ENCODE assay signal across 17 cellular contexts in the genomic region with DNA sequence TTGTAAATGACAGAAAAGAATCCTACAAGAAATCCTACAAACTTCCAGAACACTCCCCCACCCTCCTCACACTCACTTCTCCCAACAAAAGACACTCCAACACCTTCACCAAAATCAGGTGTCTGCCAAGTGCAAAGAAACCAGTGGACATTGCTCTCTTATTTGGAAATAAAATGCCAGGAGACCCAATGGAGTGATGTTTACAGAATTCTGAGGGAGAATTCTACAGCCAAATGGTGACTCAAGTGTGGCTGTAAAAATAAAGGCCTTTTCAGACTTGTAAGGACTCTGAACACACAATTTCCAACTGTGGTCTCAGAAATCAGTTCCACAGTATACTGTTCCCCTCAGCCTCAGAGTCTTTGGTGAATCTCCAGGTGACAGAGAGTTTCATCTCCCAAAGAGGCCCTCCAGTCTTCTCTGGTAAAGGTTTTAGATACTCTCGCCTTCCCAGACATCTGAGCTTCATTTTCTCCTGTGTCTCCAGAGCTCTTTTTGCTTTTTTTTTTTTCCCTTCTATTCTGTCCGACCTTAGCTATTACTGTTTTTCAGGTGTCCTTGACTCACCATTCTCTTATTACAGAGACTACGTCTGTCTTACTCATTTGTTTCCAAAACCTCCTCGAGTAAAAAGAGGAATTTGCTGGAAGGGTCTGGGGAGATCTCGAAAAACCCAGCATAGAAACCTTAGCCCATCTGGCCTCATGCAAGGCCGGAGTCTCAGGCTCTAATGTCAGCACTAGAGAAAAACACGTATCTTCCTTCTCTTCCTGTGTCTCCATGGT.
DNase-seq lines count a peak whose midpoint lies in the region; ATAC-seq and TF ChIP-seq lines count a peak whose summit lies in the region.
"Had no signal": no experiment of that assay in that cellular context is flagged by ENCODE, and none has a peak within 500 bp of the region (broad histone marks: within the 10 kb centered on the region; RNA-seq: fewer than 3 reads in every experiment).

No MANE protein-coding gene starts in this region.

- peaks cover 56% of the 10 kb centered on the region for H3K4me1 Mint-ChIP-seq in activated CD8-positive, alpha-beta T cell treated with anti-CD3 and anti-CD28 coated beads, Interleukin-2, amount 10 ng/mL, durations not matched to agents 7 days and 5 days (ENCODE audit: low read depth)
- H3K4me1 Mint-ChIP-seq in activated CD8-positive, alpha-beta T cell treated with anti-CD3 and anti-CD28 coated beads for 36 hours (ENCODE audit: low read depth) = peaks cover 65% of the 10 kb centered on the region
- peaks cover 5% of the 10 kb centered on the region for H3K4me1 Mint-ChIP-seq in activated T-helper 17 cell treated with anti-CD3 and anti-CD28 coated beads, Interleukin-2, amount 50 U/mL, for 72 hours
- H3K4me1 Mint-ChIP-seq in type B pancreatic cell (ENCODE audit: unreplicated experiment) = peaks cover 46% of the 10 kb centered on the region
- H3K4me1 Mint-ChIP-seq: memory B cell, neural crest cell had no signal

- H3K4me2 ChIP-seq in smooth muscle cell = peak overlapping the region; percentile 14

- no peaks in the 10 kb centered on the region for H3K79me2 ChIP-seq in smooth muscle cell (ENCODE audit: low read depth)

- H2AFZ ChIP-seq in smooth muscle cell (ENCODE audit: low read depth) = peak overlapping the region; percentile 73

- no peaks in the 10 kb centered on the region for H4K20me1 ChIP-seq in smooth muscle cell (ENCODE audit: low read depth)

- peaks cover 9% of the 10 kb centered on the region for H3K4me1 ChIP-seq in smooth muscle cell (ENCODE audit: low read depth)

- peaks cover 16% of the 10 kb centered on the region for H3F3A ChIP-seq in smooth muscle cell (ENCODE audit: low read depth)

- no peaks in the 10 kb centered on the region for H3K27me3 ChIP-seq in smooth muscle cell (ENCODE audit: low read depth)
- H3K27me3 ChIP-seq: gastroesophageal sphincter, SJSA1 had no signal

- CTCF ChIA-PET in activated CD8-positive, alpha-beta T cell treated with anti-CD3 and anti-CD28 coated beads, Interleukin-2, amount 10 ng/mL, durations not matched to agents 7 days and 5 days (lab: Charles Lee) = no interaction called here
- CTCF ChIA-PET in activated CD8-positive, alpha-beta T cell treated with anti-CD3 and anti-CD28 coated beads for 36 hours (lab: Charles Lee) = interaction anchor here (0.9 kb wide), 1 partner anchor 45 kb away, joined by 3 read pairs; no protein-coding TSS in a partner anchor

- H3K4me3 ChIP-seq in fibroblast of the aortic adventitia (ENCODE audit: low read depth, low read length) = no peak overlapping the region
- H3K4me3 ChIP-seq in smooth muscle cell = no peak overlapping the region
- H3K4me3 ChIP-seq: gastroesophageal sphincter, SJSA1 had no signal

- H3K4me3 Mint-ChIP-seq in activated CD8-positive, alpha-beta T cell treated with anti-CD3 and anti-CD28 coated beads, Interleukin-2, amount 10 ng/mL, durations not matched to agents 7 days and 5 days = no peak overlapping the region
- no peak overlapping the region for H3K4me3 Mint-ChIP-seq in activated CD8-positive, alpha-beta T cell treated with anti-CD3 and anti-CD28 coated beads for 36 hours
- H3K4me3 Mint-ChIP-seq in activated T-helper 17 cell treated with anti-CD3 and anti-CD28 coated beads, Interleukin-2, amount 50 U/mL, for 72 hours = no peak overlapping the region
- H3K4me3 Mint-ChIP-seq in type B pancreatic cell = no peak overlapping the region
- H3K4me3 Mint-ChIP-seq: memory B cell, neural crest cell had no signal

- DNase-seq in activated CD8-positive, alpha-beta T cell treated with anti-CD3 and anti-CD28 coated beads, Interleukin-2, amount 10 ng/mL, durations not matched to agents 7 days and 5 days = no peak
- no peak for DNase-seq in activated CD8-positive, alpha-beta T cell treated with anti-CD3 and anti-CD28 coated beads for 36 hours
- peak; percentile 51 for DNase-seq in fibroblast of the aortic adventitia (ENCODE audit: low read depth)
- DNase-seq in smooth muscle cell (lab: John Stamatoyannopoulos, UW; ENCODE audit: unreplicated experiment) = no peak
- DNase-seq in type B pancreatic cell (ENCODE audit: extremely low spot score, unreplicated experiment) = no peak
- DNase-seq: activated gamma-delta T cell; NCI-H1930; NCI-H524; right cardiac atrium; stimulated activated CD4-positive, alpha-beta T cell treated with anti-CD3 and anti-CD28 coated beads, Interleukin-4, amount 100 ng/mL, for 24 hours had no signal

- peak overlapping the region; percentile 97 for H3K27ac ChIP-seq in smooth muscle cell (ENCODE audit: low read depth)
- H3K27ac ChIP-seq: gastroesophageal sphincter, SJSA1 had no signal

- H3K9me3 Mint-ChIP-seq in activated CD8-positive, alpha-beta T cell treated with anti-CD3 and anti-CD28 coated beads, Interleukin-2, amount 10 ng/mL, durations not matched to agents 7 days and 5 days (ENCODE audit: insufficient read depth) = no peaks in the 10 kb centered on the region
- no peaks in the 10 kb centered on the region for H3K9me3 Mint-ChIP-seq in activated CD8-positive, alpha-beta T cell treated with anti-CD3 and anti-CD28 coated beads for 36 hours
- no peaks in the 10 kb centered on the region for H3K9me3 Mint-ChIP-seq in activated T-helper 17 cell treated with anti-CD3 and anti-CD28 coated beads, Interleukin-2, amount 50 U/mL, for 72 hours
- H3K9me3 Mint-ChIP-seq in type B pancreatic cell = peaks cover 13% of the 10 kb centered on the region
- H3K9me3 Mint-ChIP-seq: memory B cell had no signal

- POLR2A ChIA-PET in activated CD8-positive, alpha-beta T cell treated with anti-CD3 and anti-CD28 coated beads, Interleukin-2, amount 10 ng/mL, durations not matched to agents 7 days and 5 days (lab: Charles Lee) = interaction anchor here (0.6 kb wide), 1 partner anchor 230 kb away, joined by 3 read pairs; no protein-coding TSS in a partner anchor
- POLR2A ChIA-PET in activated CD8-positive, alpha-beta T cell treated with anti-CD3 and anti-CD28 coated beads for 36 hours (lab: Charles Lee) = interaction anchor here (1.0 kb wide), 1 partner anchor 32 kb away, joined by 3 read pairs; no protein-coding TSS in a partner anchor

- no peaks in the 10 kb centered on the region for H3K9me3 ChIP-seq in smooth muscle cell (replicated peaks; ENCODE audit: low read depth)
- H3K9me3 ChIP-seq: gastroesophageal sphincter, SJSA1 had no signal

- no peaks in the 10 kb centered on the region for H3K36me3 ChIP-seq in smooth muscle cell (ENCODE audit: low read depth)
- H3K36me3 ChIP-seq: gastroesophageal sphincter, SJSA1 had no signal

- peak overlapping the region; percentile 12 for H3K27ac Mint-ChIP-seq in activated CD8-positive, alpha-beta T cell treated with anti-CD3 and anti-CD28 coated beads, Interleukin-2, amount 10 ng/mL, durations not matched to agents 7 days and 5 days
- H3K27ac Mint-ChIP-seq in activated CD8-positive, alpha-beta T cell treated with anti-CD3 and anti-CD28 coated beads for 36 hours = no peak overlapping the region
- no peak overlapping the region for H3K27ac Mint-ChIP-seq in activated T-helper 17 cell treated with anti-CD3 and anti-CD28 coated beads, Interleukin-2, amount 50 U/mL, for 72 hours
- H3K27ac Mint-ChIP-seq in type B pancreatic cell = no peak overlapping the region
- H3K27ac Mint-ChIP-seq: memory B cell had no signal

- intact Hi-C loops in activated CD8-positive, alpha-beta T cell treated with anti-CD3 and anti-CD28 coated beads for 36 hours (cut with micrococcal nuclease) = no loop called here

- H3K36me3 Mint-ChIP-seq in activated CD8-positive, alpha-beta T cell treated with anti-CD3 and anti-CD28 coated beads, Interleukin-2, amount 10 ng/mL, durations not matched to agents 7 days and 5 days (ENCODE audit: low read depth) = no peaks in the 10 kb centered on the region
- H3K36me3 Mint-ChIP-seq in activated CD8-positive, alpha-beta T cell treated with anti-CD3 and anti-CD28 coated beads for 36 hours (ENCODE audit: low read depth) = peaks cover under 1% of the 10 kb centered on the region
- H3K36me3 Mint-ChIP-seq in activated T-helper 17 cell treated with anti-CD3 and anti-CD28 coated beads, Interleukin-2, amount 50 U/mL, for 72 hours (ENCODE audit: low read depth) = no peaks in the 10 kb centered on the region
- peaks cover 11% of the 10 kb centered on the region for H3K36me3 Mint-ChIP-seq in type B pancreatic cell
- H3K36me3 Mint-ChIP-seq: memory B cell had no signal

- no peaks in the 10 kb centered on the region for H3K27me3 Mint-ChIP-seq in activated CD8-positive, alpha-beta T cell treated with anti-CD3 and anti-CD28 coated beads, Interleukin-2, amount 10 ng/mL, durations not matched to agents 7 days and 5 days (ENCODE audit: low read depth)
- H3K27me3 Mint-ChIP-seq in activated CD8-positive, alpha-beta T cell treated with anti-CD3 and anti-CD28 coated beads for 36 hours = peaks cover 2% of the 10 kb centered on the region
- H3K27me3 Mint-ChIP-seq in activated T-helper 17 cell treated with anti-CD3 and anti-CD28 coated beads, Interleukin-2, amount 50 U/mL, for 72 hours = peaks cover 4% of the 10 kb centered on the region
- H3K27me3 Mint-ChIP-seq in type B pancreatic cell = no peaks in the 10 kb centered on the region

- TF ChIP-seq CTCF in activated CD8-positive, alpha-beta T cell treated with anti-CD3 and anti-CD28 coated beads for 36 hours (IDR thresholded peaks at IDR 0.05) = no peak
- no peak for TF ChIP-seq CTCF in fibroblast of the aortic adventitia (IDR thresholded peaks at IDR 0.05; ENCODE audit: insufficient read depth, low read length)
- TF ChIP-seq CTCF in smooth muscle cell (IDR thresholded peaks at IDR 0.05; ENCODE audit: borderline replicate concordance, insufficient read depth, poor library complexity, severe bottlenecking) = no peak
- no peak for TF ChIP-seq CTCF in type B pancreatic cell (conservative IDR thresholded peaks at IDR 0.05)

- whole genome bisulfite sequencing in smooth muscle cell (ENCODE audit: low lambda C conversion rate) = 89% methylated on average over 7 of the region's 7 CpGs

- ATAC-seq in activated CD8-positive, alpha-beta T cell treated with anti-CD3 and anti-CD28 coated beads, Interleukin-2, amount 10 ng/mL, durations not matched to agents 7 days and 5 days = no peak
- no peak for ATAC-seq in activated CD8-positive, alpha-beta T cell treated with anti-CD3 and anti-CD28 coated beads for 36 hours
- peak; percentile 16 for ATAC-seq in activated T-helper 17 cell treated with anti-CD3 and anti-CD28 coated beads, Interleukin-2, amount 50 U/mL, for 72 hours (replicated peaks)
- no peak for ATAC-seq in GM19324 (IDR thresholded peaks at IDR 0.05; ENCODE audit: low FRiP score, unreplicated experiment)
- no peak for ATAC-seq in HG03521 (IDR thresholded peaks at IDR 0.05; ENCODE audit: unreplicated experiment)
- ATAC-seq: gastroesophageal sphincter, right cardiac atrium had no signal

- H3K9ac ChIP-seq in smooth muscle cell (ENCODE audit: low read depth) = peak overlapping the region; percentile 38
